ENCODE assay signal across 20 cellular contexts in the genomic region with DNA sequence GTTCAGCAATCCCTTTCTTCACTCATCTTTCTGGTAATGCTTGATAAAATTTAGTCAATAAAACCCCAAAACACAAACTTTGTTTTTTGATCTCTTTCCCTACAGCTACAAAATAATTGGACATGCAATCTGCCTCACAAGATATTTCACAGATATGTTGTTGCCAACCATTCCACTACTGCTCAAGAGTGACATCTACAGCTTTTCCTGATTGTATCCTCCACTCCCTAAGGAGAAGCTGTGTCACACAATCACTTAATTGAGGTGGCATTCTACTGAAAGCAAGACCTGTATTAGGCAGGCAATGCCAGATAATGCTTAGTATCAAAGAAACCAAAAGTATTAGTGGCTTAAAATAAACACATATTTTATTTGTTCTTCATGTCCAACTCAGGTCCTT.
DNase-seq lines count a peak whose midpoint lies in the region; ATAC-seq and TF ChIP-seq lines count a peak whose summit lies in the region.
"Had no signal": no experiment of that assay in that cellular context is flagged by ENCODE, and none has a peak within 500 bp of the region (broad histone marks: within the 10 kb centered on the region; RNA-seq: fewer than 3 reads in every experiment).

No MANE protein-coding gene starts in this region.

- POLR2A ChIA-PET in CD8-positive, alpha-beta T cell (lab: Charles Lee): interaction anchor here (0.6 to 0.7 kb wide), 2 partner anchors 25 to 39 kb away, joined by 3 read pairs; no protein-coding TSS in a partner anchor

- H3K36me3 Mint-ChIP-seq in CD8-positive, alpha-beta T cell: no peaks in the 10 kb centered on the region
- H3K36me3 Mint-ChIP-seq: CD4-positive, CD25-positive, alpha-beta regulatory T cell; immature natural killer cell; T-cell had no signal

- no peaks in the 10 kb centered on the region for H3K27me3 Mint-ChIP-seq in CD8-positive, alpha-beta T cell (ENCODE audit: low read depth)
- H3K27me3 Mint-ChIP-seq: CD4-positive, CD25-positive, alpha-beta regulatory T cell; natural killer cell treated with Interleukin-12 subunit alpha and Interleukin-12 subunit beta and Interleukin-15 and Interleukin-18, amount 100 ng/mL, for 72 hours; stimulated activated naive CD8-positive, alpha-beta T cell treated with anti-CD3 and anti-CD28 coated beads, Interleukin-15, amount 100 ng/mL, for 72 hours; T-cell had no signal

- H3K27ac ChIP-seq in foreskin keratinocyte: no peak overlapping the region
- no peak overlapping the region for H3K27ac ChIP-seq in CD8-positive, alpha-beta T cell (ENCODE audit: low read depth, low read length)

- H3K27me3 ChIP-seq in foreskin keratinocyte: no peaks in the 10 kb centered on the region
- H3K27me3 ChIP-seq in CD8-positive, alpha-beta T cell (ENCODE audit: insufficient read depth, low read length): no peaks in the 10 kb centered on the region

- ATAC-seq in foreskin keratinocyte (no peak), HG02970 (IDR thresholded peaks at IDR 0.05; ENCODE audit: low FRiP score, unreplicated experiment) (no peak)
- ATAC-seq in CD8-positive, alpha-beta T cell: no peak
- no peak for ATAC-seq in activated CD4-positive, CD25-positive, alpha-beta regulatory T cell treated with anti-CD3 and anti-CD28 coated beads, Interleukin-2, amount 50 U/mL, for 24 hours
- ATAC-seq: GM12878; natural killer cell treated with Interleukin-12 subunit alpha and Interleukin-12 subunit beta and Interleukin-15 and Interleukin-18, amount 100 ng/mL, for 72 hours; stimulated activated naive CD8-positive, alpha-beta T cell treated with anti-CD3 and anti-CD28 coated beads, Interleukin-15, amount 100 ng/mL, for 72 hours; T-cell had no signal

- CTCF ChIA-PET in CD8-positive, alpha-beta T cell (lab: Charles Lee): no interaction called here

- H3K9me3 ChIP-seq in CD8-positive, alpha-beta T cell (ENCODE audit: low read length): no peaks in the 10 kb centered on the region

- no peak overlapping the region for H3K4me3 ChIP-seq in LNCaP clone FGC (ENCODE audit: low read depth, low read length)
- H3K4me3 ChIP-seq in CD8-positive, alpha-beta T cell (ENCODE audit: low read depth, low read length): no peak overlapping the region
- H3K4me3 ChIP-seq: GM12878 had no signal

- H3K4me1 ChIP-seq in foreskin keratinocyte: no peaks in the 10 kb centered on the region
- H3K4me1 ChIP-seq in CD8-positive, alpha-beta T cell (ENCODE audit: insufficient read depth, low read length): no peaks in the 10 kb centered on the region

- DNase-seq in NCI-H526 (lab: John Stamatoyannopoulos, UW) (peak; percentile 9 to 28), NCI-H526 treated with DMSO at 0.1 percent for 48 hours (lab: John Stamatoyannopoulos, UW) (no peak), LNCaP clone FGC (ENCODE audit: low read depth) (peak; percentile 7), foreskin keratinocyte (no peak), pons (ENCODE audit: low spot score) (peak; percentile 19)
- no peak for DNase-seq in CD8-positive, alpha-beta T cell
- DNase-seq: activated CD4-positive, CD25-positive, alpha-beta regulatory T cell; activated gamma-delta T cell; CD4-positive, CD25-positive, alpha-beta regulatory T cell; GOT3; immature natural killer cell; MV-4-11; NCI-H2081 treated with DMSO at 0.1 percent for 48 hours; NK-92 treated with Interleukin-12 subunit alpha and Interleukin-12 subunit beta, amount 100 ng/mL, for 24 hours; stimulated activated naive CD8-positive, alpha-beta T cell treated with anti-CD3 and anti-CD28 coated beads, Interleukin-15, amount 100 ng/mL, for 72 hours; T-cell had no signal

- no peaks in the 10 kb centered on the region for H3K4me1 Mint-ChIP-seq in CD8-positive, alpha-beta T cell (ENCODE audit: low read depth)
- H3K4me1 Mint-ChIP-seq: CD4-positive, CD25-positive, alpha-beta regulatory T cell; immature natural killer cell; stimulated activated naive CD8-positive, alpha-beta T cell treated with anti-CD3 and anti-CD28 coated beads, Interleukin-15, amount 100 ng/mL, for 72 hours; T-cell had no signal

- H3K27ac Mint-ChIP-seq in CD8-positive, alpha-beta T cell: no peak overlapping the region
- H3K27ac Mint-ChIP-seq: CD4-positive, CD25-positive, alpha-beta regulatory T cell; immature natural killer cell; natural killer cell treated with Interleukin-12 subunit alpha and Interleukin-12 subunit beta and Interleukin-15 and Interleukin-18, amount 100 ng/mL, for 72 hours; stimulated activated naive CD8-positive, alpha-beta T cell treated with anti-CD3 and anti-CD28 coated beads, Interleukin-15, amount 100 ng/mL, for 72 hours; T-cell had no signal

- no peaks in the 10 kb centered on the region for H3K36me3 ChIP-seq in CD8-positive, alpha-beta T cell (ENCODE audit: insufficient read depth, low read length)

- intact Hi-C loops in CD8-positive, alpha-beta T cell (cut with DNase I, micrococcal nuclease): no loop called here

- no peak overlapping the region for H3K4me3 Mint-ChIP-seq in CD8-positive, alpha-beta T cell
- H3K4me3 Mint-ChIP-seq: CD4-positive, CD25-positive, alpha-beta regulatory T cell; immature natural killer cell; natural killer cell treated with Interleukin-12 subunit alpha and Interleukin-12 subunit beta and Interleukin-15 and Interleukin-18, amount 100 ng/mL, for 72 hours; stimulated activated naive CD8-positive, alpha-beta T cell treated with anti-CD3 and anti-CD28 coated beads, Interleukin-15, amount 100 ng/mL, for 72 hours; T-cell had no signal

- peaks cover 16% of the 10 kb centered on the region for H3K9me3 Mint-ChIP-seq in CD8-positive, alpha-beta T cell

- peak; percentile 53 for TF ChIP-seq CTCF in LNCaP clone FGC (IDR thresholded peaks at IDR 0.05; ENCODE audit: control insufficient read depth, extremely low read depth, insufficient read depth)
- TF ChIP-seq CTCF in foreskin keratinocyte (conservative IDR thresholded peaks at IDR 0.05): peak; percentile 10
- TF ChIP-seq CTCF in CD8-positive, alpha-beta T cell (IDR thresholded peaks at IDR 0.05): no peak

Comparison
In these comparisons a context has a peak if more than half of its experiments do, and no peak if none do; other contexts are left out.
1. DNase-seq: peak in NCI-H526 (2 of 2), LNCaP clone FGC (single experiment) and pons (single experiment); none in NCI-H526 treated with DMSO at 0.1 percent for 48 hours (single experiment), foreskin keratinocyte (0 of 2) and CD8-positive, alpha-beta T cell (0 of 7).